ENCODE assay signal across 8 cellular contexts in genomic region chr20:50788045-50788867, GRCh38. TPM values are rescaled to one million over a fixed set of nuclear protein-coding genes. Genes with fewer than 3 reads are reported as not detected.
DNase-seq lines count a peak whose midpoint lies in the region; ATAC-seq, FAIRE-seq and TF ChIP-seq lines count a peak whose summit lies in the region.

No MANE protein-coding gene starts in this region.

- H3K27me3 Mint-ChIP-seq in nephron (ENCODE audit: low read depth) = no peaks in the 10 kb centered on the region

- 0 out of 2 replicates have a peak, but pooled peaks have one; percentile 7 for TF ChIP-seq RAD21 in GM12878 (IDR thresholded peaks at IDR 0.05; ENCODE audit: insufficient read depth, low read depth, low read length)

- H3K9ac ChIP-seq in BLaER1 treated with 17β-estradiol and CSF1 and Interleukin-3, amounts not matched to agents 10 nM and 100 nM = peak overlapping the region in 9 of 11 experiments; percentile 4 to 49 (median 32); a peak in 10 of 22 replicates
- no peak overlapping the region for H3K9ac ChIP-seq in GM12878 (ENCODE audit: control insufficient read depth, insufficient read depth, low read length)

- TF ChIP-seq CTCF in LNCAP (IDR thresholded peaks at IDR 0.05) (peak; percentile 72), GM12878 (IDR thresholded peaks at IDR 0.05 in 2 of 3, conservative IDR thresholded peaks at IDR 0.05 in 1 of 3; ENCODE audit: control insufficient read depth in 2 of 3, extremely low read depth in 1 of 3, insufficient read depth in 1 of 3, low read depth in 3 of 3, low read length in 3 of 3) (no peak; a peak in 1 of 6 replicates), nephron (IDR thresholded peaks at IDR 0.05; ENCODE audit: unreplicated experiment in 3 of 3) (peak; percentile 49 to 58 (median 51))

- peak overlapping the region in 5 of 11 experiments; percentile 14 to 54 (median 38); a peak in 6 of 22 replicates for H3K27ac ChIP-seq in BLaER1 treated with 17β-estradiol and CSF1 and Interleukin-3, amounts not matched to agents 10 nM and 100 nM
- no peak overlapping the region for H3K27ac ChIP-seq in GM12878 (ENCODE audit: control insufficient read depth, insufficient read depth)

- no peaks in the 10 kb centered on the region for H3K9me3 Mint-ChIP-seq in nephron

- SMC1A ChIA-PET in GM12878 (lab: Charles Lee; ENCODE audit: uncharacterized antibody, unreplicated experiment) = interaction anchor here (0.6 to 1.2 kb wide), 5 partner anchors 9 to 148 kb away, joined by 3 read pairs; no protein-coding TSS in a partner anchor

- POLR2A ChIA-PET in GM12878 (lab: Charles Lee) = interaction anchor here (0.5 to 0.7 kb wide), 5 partner anchors 15 to 1392 kb away, joined by 3 to 5 read pairs (median 3); no protein-coding TSS in a partner anchor

- H3K4me3 Mint-ChIP-seq in nephron = no peak overlapping the region

- H3K36me3 ChIP-seq in BLaER1 treated with 17β-estradiol and CSF1 and Interleukin-3, amounts not matched to agents 10 nM and 100 nM = no peaks in the 10 kb centered on the region
- H3K36me3 ChIP-seq in GM12878 (ENCODE audit: control insufficient read depth in 2 of 2, insufficient read depth in 2 of 2, low read length in 1 of 2) = no peaks in the 10 kb centered on the region

- no peak for FAIRE-seq in GM12878 (lab: Jason Lieb, UNC)

- no peaks in the 10 kb centered on the region for H3K36me3 Mint-ChIP-seq in nephron (ENCODE audit: low read depth)

- WGBS in GM12878 (ENCODE audit: insufficient coverage, insufficient replicate concordance, low lambda C conversion rate, missing lambda C conversion rate) = 67% methylated on average over 17 of the region's 17 CpGs

- no peak for TF ChIP-seq POLR2A in GM12878 (IDR thresholded peaks at IDR 0.05; ENCODE audit: low read depth, low read length)

- H3K79me2 ChIP-seq in GM12878 (ENCODE audit: control insufficient read depth, insufficient read depth, low read length) = no peaks in the 10 kb centered on the region

- peak overlapping the region in 10 of 11 experiments; percentile 16 to 78 (median 58); a peak in 20 of 22 replicates for H3K4me2 ChIP-seq in BLaER1 treated with 17β-estradiol and CSF1 and Interleukin-3, amounts not matched to agents 10 nM and 100 nM
- no peak overlapping the region for H3K4me2 ChIP-seq in GM12878 (ENCODE audit: control insufficient read depth, insufficient read depth)

- CTCF ChIA-PET in GM12878 (lab: Yijun Ruan, JAX) = interaction anchor here (0.9 to 13.7 kb wide), 10 partner anchors 9 to 520 kb away, joined by 3 to 336 read pairs (median 5); partner anchors contain the start of genes ADNP, DPM1 and MOCS3

- no peak for TF ChIP-seq EP300 in GM12878 (IDR thresholded peaks at IDR 0.05; ENCODE audit: borderline replicate concordance in 1 of 2, control insufficient read depth in 1 of 2, low read depth in 2 of 2, low read length in 2 of 2)

- H3K4me1 Mint-ChIP-seq in nephron = peaks cover 35% of the 10 kb centered on the region

- in situ Hi-C loops in GM12878 (cut with MboI) = no loop called here

- peak overlapping the region; percentile 83 to 96 (median 95) for H3K27ac Mint-ChIP-seq in nephron

- peaks cover 18 to 48% (median 43%) of the 10 kb centered on the region in 10 experiments for H3K4me1 ChIP-seq in BLaER1 treated with 17β-estradiol and CSF1 and Interleukin-3, amounts not matched to agents 10 nM and 100 nM
- H3K4me1 ChIP-seq in GM12878 (ENCODE audit: control insufficient read depth, insufficient read depth, low read length) = peaks cover 5% of the 10 kb centered on the region

- ATAC-seq in GM12878 (no peak), GM19395 (IDR thresholded peaks at IDR 0.05; ENCODE audit: unreplicated experiment) (no peak), HG03460 (IDR thresholded peaks at IDR 0.05; ENCODE audit: unreplicated experiment) (no peak)

- BruUV-seq in GM12878 (replicated peaks; lab: Mats Ljungman, UMichigan) = no TSS peak

- H3K9me3 ChIP-seq in BLaER1 treated with 17β-estradiol and CSF1 and Interleukin-3, amounts not matched to agents 10 nM and 100 nM (replicated peaks in 1 of 11) = no peaks in the 10 kb centered on the region
- H3K9me3 ChIP-seq in GM12878 (replicated peaks; ENCODE audit: control insufficient read depth, insufficient read depth, low read length) = no peaks in the 10 kb centered on the region

- no peak for DNase-seq in GM12878 (ENCODE audit: low read depth, low spot score)
- DNase-seq in stimulated activated CD4-positive, alpha-beta T cell treated with anti-CD3 and anti-CD28 coated beads, Interleukin-4, amount 100 ng/mL, for 4 hours = no peak
- DNase-seq in activated CD4-positive, alpha-beta T cell treated with anti-CD3 and anti-CD28 coated beads for 1 hour = no peak

- no peak overlapping the region for H2AFZ ChIP-seq in GM12878 (ENCODE audit: control insufficient read depth, low read depth, low read length)

- H3K27me3 ChIP-seq in BLaER1 treated with 17β-estradiol and CSF1 and Interleukin-3, amounts not matched to agents 10 nM and 100 nM = no peaks in the 10 kb centered on the region
- no peaks in the 10 kb centered on the region for H3K27me3 ChIP-seq in GM12878 (replicated peaks in 1 of 2; ENCODE audit: control insufficient read depth in 2 of 2, insufficient read depth in 2 of 2, low read length in 1 of 2)

- no peaks in the 10 kb centered on the region for H4K20me1 ChIP-seq in BLaER1 treated with 17β-estradiol and CSF1 and Interleukin-3, amounts not matched to agents 10 nM and 100 nM
- no peaks in the 10 kb centered on the region for H4K20me1 ChIP-seq in GM12878 (ENCODE audit: control insufficient read depth, insufficient read depth)

- H3K4me3 ChIP-seq in BLaER1 treated with 17β-estradiol and CSF1 and Interleukin-3, amounts not matched to agents 10 nM and 100 nM = no peak overlapping the region
- H3K4me3 ChIP-seq in GM12878 = no peak overlapping the region

- intact Hi-C loops in GM12878 (cut with micrococcal nuclease; ENCODE audit: unreplicated experiment) = no loop called here

- RAD21 ChIA-PET in GM12878 (lab: Charles Lee; ENCODE audit: unreplicated experiment) = interaction anchor here (1.1 kb wide), 1 partner anchor 169 kb away, joined by 3 read pairs; no protein-coding TSS in a partner anchor

TF ChIP-seq in GM12878, 131 proteins besides CTCF, POLR2A, EP300 and RAD21:
- TF ChIP-seq NFXL1 (IDR thresholded peaks at IDR 0.05; ENCODE audit: borderline replicate concordance) = peak; percentile 69; the same call in 1 of the 2 replicates
- TF ChIP-seq NFIC (IDR thresholded peaks at IDR 0.05; ENCODE audit: low read depth, low read length) = no peak
- no peak for TF ChIP-seq HSF1 (IDR thresholded peaks at IDR 0.05; ENCODE audit: low read depth, low read length)
- peak in 1 of 2 experiments; percentile 93; a peak in 2 of 4 replicates for TF ChIP-seq ETV6 (conservative IDR thresholded peaks at IDR 0.05 in 1 of 2, IDR thresholded peaks at IDR 0.05 in 1 of 2; ENCODE audit: borderline replicate concordance in 1 of 2, low read depth in 1 of 2)
- no peak for TF ChIP-seq FOS (IDR thresholded peaks at IDR 0.05; ENCODE audit: borderline replicate concordance, extremely low read depth, insufficient read length)

RNA-seq across cellular contexts. Expression of gene BCAS4, which starts 6.6 kb away (rescaled TPM):
- 33.2 and 41.2 TPM in 2 replicates for total RNA-seq in GM12878 (2013; cell fraction: nucleolus; rRNA removed)
- total RNA-seq in GM12878 (2014; rRNA removed) (196 and 212 TPM in 2 replicates), GM12878 (2014; rRNA removed; fragmentation: Illumina TruSeq; extraction: Trizol) (30.7 and 40.4 TPM in 2 replicates), GM12878 (2021) (84.3 and 90.1 TPM in 2 replicates)
- polyA plus RNA-seq in GM12878 (2011; ENCODE audit: low read depth) = 197 TPM
- polyA plus RNA-seq in GM12878 (2011; rRNA removed) (21.8 and 31.5 TPM in 2 replicates), GM12878 (2014; fragmentation: Illumina TruSeq; extraction: Trizol) (19.5 and 30.1 TPM in 2 replicates), GM12878 (2014; fragmentation: Nextera tagmentation; extraction: Ambion mirVana) (10 to 100 TPM; 14.8 to 34.2 TPM), GM12878 (2014; rRNA removed) (214 and 266 TPM in 2 replicates), GM12878 (2016; fragmentation: Nextera tagmentation; extraction: Ambion mirVana) (100 to 1,000 TPM; 127 to 132 TPM)
- polyA plus RNA-seq in GM12878 (2011; cell fraction: cytosol; rRNA removed) = 28.9 and 69.9 TPM in 2 replicates
- 43.0 and 45.6 TPM in 2 replicates for polyA plus RNA-seq in GM12878 (2011; cell fraction: nucleus; rRNA removed)
- 87.8 and 101 TPM in 2 replicates for polyA plus RNA-seq in GM12878 (2012)
- 13.5 and 16.0 TPM in 2 replicates for polyA minus RNA-seq in GM12878 (2011; rRNA and poly(A)+ RNA removed)
- polyA minus RNA-seq in GM12878 (2011; cell fraction: cytosol; rRNA and poly(A)+ RNA removed) = 5.9 and 7.5 TPM in 2 replicates
- 13.7 and 22.7 TPM in 2 replicates for polyA minus RNA-seq in GM12878 (2011; cell fraction: nucleus; rRNA and poly(A)+ RNA removed)

RNA-seq across cellular contexts. Expression of gene PARD6B, which starts 56.9 kb away (rescaled TPM):
- 5.4 and 5.5 TPM in 2 replicates for total RNA-seq in GM12878 (2013; cell fraction: nucleolus; rRNA removed)
- 2.1 and 2.6 TPM in 2 replicates for total RNA-seq in GM12878 (2014; rRNA removed)
- total RNA-seq in GM12878 (2014; rRNA removed; fragmentation: Illumina TruSeq; extraction: Trizol) = 3.0 and 3.1 TPM in 2 replicates
- total RNA-seq in GM12878 (2021) = 4.3 and 4.7 TPM in 2 replicates
- polyA plus RNA-seq in GM12878 (2011; ENCODE audit: low read depth) = 0.54 TPM
- polyA plus RNA-seq in GM12878 (2011; rRNA removed) = 1.3 and 2.6 TPM in 2 replicates
- 0.57 and 0.67 TPM in 2 replicates for polyA plus RNA-seq in GM12878 (2011; cell fraction: cytosol; rRNA removed)
- polyA plus RNA-seq in GM12878 (2011; cell fraction: nucleus; rRNA removed) = 0.55 and 0.63 TPM in 2 replicates
- 0.60 and 0.88 TPM in 2 replicates for polyA plus RNA-seq in GM12878 (2012)
- polyA plus RNA-seq in GM12878 (2014; fragmentation: Illumina TruSeq; extraction: Trizol) = 0.65 and 1.1 TPM in 2 replicates
- 1 to 10 TPM in 1 of 2 experiments, under 1 TPM in 1; 0.57 to 1.9 TPM for polyA plus RNA-seq in GM12878 (2014; fragmentation: Nextera tagmentation; extraction: Ambion mirVana)
- 0.85 and 0.86 TPM in 2 replicates for polyA plus RNA-seq in GM12878 (2014; rRNA removed)
- polyA plus RNA-seq in GM12878 (2016; fragmentation: Nextera tagmentation; extraction: Ambion mirVana) = 1 to 10 TPM; 2.5 to 3.0 TPM
- polyA minus RNA-seq in GM12878 (2011; rRNA and poly(A)+ RNA removed) = 1.2 and 1.8 TPM in 2 replicates
- 1.2 and 1.6 TPM in 2 replicates for polyA minus RNA-seq in GM12878 (2011; cell fraction: cytosol; rRNA and poly(A)+ RNA removed)
- 0.73 and 1.1 TPM in 2 replicates for polyA minus RNA-seq in GM12878 (2011; cell fraction: nucleus; rRNA and poly(A)+ RNA removed)

Comparison
In these comparisons a context has a peak if more than half of its experiments do, and no peak if none do; other contexts are left out.
1. CTCF ChIP-seq: peak in LNCAP (single experiment) and nephron (3 of 3); none in GM12878 (0 of 3).